In genomic region chr2:230347659-230348305, GRCh38 we compare ENCODE assay signal across 9 cellular contexts. TPM values are rescaled to one million over a fixed set of nuclear protein-coding genes. Genes with fewer than 3 reads are reported as not detected.
DNase-seq lines count a peak whose midpoint lies in the region; ATAC-seq, FAIRE-seq and TF ChIP-seq lines count a peak whose summit lies in the region.
"Had no signal": no experiment of that assay in that cellular context is flagged by ENCODE, and none has a peak within 500 bp of the region (broad histone marks: within the 10 kb centered on the region; RNA-seq: fewer than 3 reads in every experiment).

No MANE protein-coding gene starts in this region.

- peaks cover 0 to 5% (median 1%) of the 10 kb centered on the region in 3 donors for H3K27me3 Mint-ChIP-seq in immature natural killer cell (ENCODE audit: low read depth in 3 of 3)

- DNase-seq in GM06990 (ENCODE audit: extremely low read depth, insufficient read length) (peak; percentile 28), H54 (ENCODE audit: insufficient read length, low spot score) (no peak), immature natural killer cell (no peak), anterior cingulate cortex (lab: John Stamatoyannopoulos, UW) (no peak), NCI-H526 (lab: John Stamatoyannopoulos, UW) (no peak), SKM-1 treated with dmso at 0.1 percent for 144 hours (lab: John Stamatoyannopoulos, UW; ENCODE audit: unreplicated experiment) (no peak), omental fat pad (ENCODE audit: low spot score) (no peak)
- DNase-seq: NCI-H187 had no signal

- TF ChIP-seq CTCF in GM06990 (IDR thresholded peaks at IDR 0.05; ENCODE audit: insufficient read depth, low read length, poor library complexity, severe bottlenecking) (no peak), omental fat pad (IDR thresholded peaks at IDR 0.05) (no peak)

- peak overlapping the region; percentile 28 to 84 (median 58) for H3K27ac Mint-ChIP-seq in immature natural killer cell

- H3K4me1 Mint-ChIP-seq in immature natural killer cell, result peaks cover 74 to 82% of the 10 kb centered on the region in 2 donors

- no peak overlapping the region for H3K4me3 ChIP-seq in GM06990 (replicated peaks; ENCODE audit: low read depth, low read length)

- H3K36me3 Mint-ChIP-seq in immature natural killer cell, result peaks cover 34 to 45% (median 44%) of the 10 kb centered on the region in 3 donors

- peaks cover 5 to 34% (median 24%) of the 10 kb centered on the region in 6 donors for H3K9me3 Mint-ChIP-seq in immature natural killer cell

- peak; percentile 75 for FAIRE-seq in H54 (lab: Jason Lieb, UNC)

- H3K27me3 ChIP-seq in GM06990 (replicated peaks; ENCODE audit: control insufficient read depth, insufficient read depth, low read length), result no peaks in the 10 kb centered on the region

- TF ChIP-seq POLR2A in H54 (IDR thresholded peaks at IDR 0.05; ENCODE audit: low read depth, low read length), result no peak

- H3K4me3 Mint-ChIP-seq in immature natural killer cell, result peak overlapping the region in 3 of 5 donors; percentile 12 to 64 (median 19)

- peak; percentile 57 to 58 for ATAC-seq in activated CD4-positive, CD25-positive, alpha-beta regulatory T cell treated with anti-CD3 and anti-CD28 coated beads, Interleukin-2, amount 50 U/mL, for 24 hours
- ATAC-seq in omental fat pad (ENCODE audit: low FRiP score), result no peak

- peaks cover 2% of the 10 kb centered on the region; the same call in 1 of the 2 replicates for H3K36me3 ChIP-seq in GM06990 (ENCODE audit: control insufficient read depth, insufficient read depth, low read length)

RNA-seq across cellular contexts. Expression of gene SP140L, which starts 20.8 kb away (rescaled TPM):
- 10 to 100 TPM; 13.5 to 26.4 (median 14.4) TPM for polyA plus RNA-seq in immature natural killer cell
- 10 to 100 TPM in 3 of 4 donors, 1 to 10 TPM in 1; 5.3 to 37.5 (median 18.3) TPM for total RNA-seq in omental fat pad
